ENCODE assay signal across 8 cellular contexts in genomic region chr12:131711551-131712205, GRCh38. TPM values are rescaled to one million over a fixed set of nuclear protein-coding genes. Genes with fewer than 3 reads are reported as not detected.
DNase-seq lines count a peak whose midpoint lies in the region; ATAC-seq and TF ChIP-seq lines count a peak whose summit lies in the region.

No MANE protein-coding gene starts in this region.

- H3K79me2 ChIP-seq in ACC112 (ENCODE audit: control insufficient read depth, insufficient read depth, low read length, unreplicated experiment) = peaks cover 30% of the 10 kb centered on the region

- intact Hi-C loops in lower lobe of right lung (cut with DNase I) (no loop called here), vagina (cut with DNase I) (no loop called here)

- H3K27ac ChIP-seq in ACC112 (ENCODE audit: low read depth, low read length) = no peak overlapping the region
- H3K27ac ChIP-seq in lower lobe of right lung = peak overlapping the region; percentile 94
- H3K27ac ChIP-seq in vagina = peak overlapping the region; percentile 91

- H3K4me1 ChIP-seq in ACC112 (ENCODE audit: control insufficient read depth, insufficient read depth, low read length, unreplicated experiment) (peaks cover 13% of the 10 kb centered on the region), lower lobe of right lung (peaks cover 27% of the 10 kb centered on the region), vagina (peaks cover 26% of the 10 kb centered on the region)

- ATAC-seq in HG03108 (IDR thresholded peaks at IDR 0.05; ENCODE audit: unreplicated experiment) (peak; percentile 8), lower lobe of right lung (peak in 1 of 2 donors; percentile 3)

- peak overlapping the region; percentile 90 for H3K4me3 ChIP-seq in ACC112 (ENCODE audit: low read depth, low read length)
- H3K4me3 ChIP-seq in astrocyte of the cerebellum (ENCODE audit: low read depth, low read length) = peak overlapping the region; percentile 100
- peak overlapping the region; percentile 99 for H3K4me3 ChIP-seq in lower lobe of right lung
- peak overlapping the region; percentile 92 to 99 for H3K4me3 ChIP-seq in vagina

- TF ChIP-seq CTCF in astrocyte of the cerebellum (IDR thresholded peaks at IDR 0.05; ENCODE audit: low read depth, low read length, missing control alignments) = no peak
- no peak for TF ChIP-seq CTCF in lower lobe of right lung (IDR thresholded peaks at IDR 0.05)
- TF ChIP-seq CTCF in vagina (IDR thresholded peaks at IDR 0.05) = no peak

- H3K27me3 ChIP-seq in ACC112 (ENCODE audit: insufficient read depth, low read length) = no peaks in the 10 kb centered on the region
- H3K27me3 ChIP-seq in lower lobe of right lung (ENCODE audit: low read depth) = no peaks in the 10 kb centered on the region
- no peaks in the 10 kb centered on the region for H3K27me3 ChIP-seq in vagina

- in situ Hi-C loops in astrocyte of the cerebellum (cut with HindIII; ENCODE audit: low sequenced_read_pairs) = no loop called here

- H3K9me3 ChIP-seq in lower lobe of right lung (no peaks in the 10 kb centered on the region), vagina (no peaks in the 10 kb centered on the region)

- H2AFZ ChIP-seq in ACC112 (ENCODE audit: low read length, unreplicated experiment) = no peak overlapping the region

- no peak for TF ChIP-seq POLR2A in vagina (IDR thresholded peaks at IDR 0.05)

- H3K36me3 ChIP-seq in ACC112 (ENCODE audit: insufficient read depth, low read length) (peaks cover 22% of the 10 kb centered on the region), lower lobe of right lung (peaks cover 36% of the 10 kb centered on the region), vagina (peaks cover 0 to 28% of the 10 kb centered on the region in 2 donors)

- DNase-seq in astrocyte of the cerebellum (ENCODE audit: low read depth) = no peak
- no peak for DNase-seq in lower lobe of right lung
- DNase-seq in vagina (ENCODE audit: extremely low spot score in 2 of 2) = peak in 1 of 2 donors; percentile 84
- DNase-seq in NCI-H1417 treated with DMSO at 0.1 percent for 48 hours (lab: John Stamatoyannopoulos, UW) = no peak
- no peak for DNase-seq in AG08395 (ENCODE audit: low spot score)
- no peak for DNase-seq in MV-4-11 (lab: John Stamatoyannopoulos, UW)

RNA-seq across cellular contexts. Expression of gene SFSWAP, which starts 0.8 kb away (rescaled TPM):
- total RNA-seq in lower lobe of right lung (46.9 TPM), vagina (34.9 TPM)
